In genomic region chr2:56654936-56655335, GRCh38 we compare ENCODE assay signal across 32 cellular contexts.
A peak's percentile ranks its signal among the peaks of the same experiment; 100 is the strongest.
DNase-seq lines count a peak whose midpoint lies in the region; ATAC-seq, FAIRE-seq and TF ChIP-seq lines count a peak whose summit lies in the region.
"Had no signal": no experiment of that assay in that cellular context is flagged by ENCODE, and none has a peak within 500 bp of the region (broad histone marks: within the 10 kb centered on the region; RNA-seq: fewer than 3 reads in every experiment).

No MANE protein-coding gene starts in this region.

- intact Hi-C loops in lower lobe of right lung (cut with DNase I), result no loop called here

- no peak for FAIRE-seq in bronchial epithelial cell (lab: Jason Lieb, UNC)
- FAIRE-seq: A204.1, GM12891, H1, HTR-8/SVneo, K562 had no signal

- no peaks in the 10 kb centered on the region for H3K36me3 ChIP-seq in bronchial epithelial cell (ENCODE audit: control insufficient read depth, insufficient read depth, low read length)
- no peaks in the 10 kb centered on the region for H3K36me3 ChIP-seq in lower lobe of right lung
- H3K36me3 ChIP-seq: MG63 had no signal

- no peaks in the 10 kb centered on the region for H3K4me1 ChIP-seq in lower lobe of right lung

- DNase-seq in EL, result peak; percentile 19
- peak; percentile 80 for DNase-seq in NCI-H226
- peak; percentile 6 for DNase-seq in bronchial epithelial cell (ENCODE audit: low read depth)
- peak; percentile 63 for DNase-seq in iris pigment epithelial cell (ENCODE audit: low read depth)
- no peak for DNase-seq in dermis blood vessel endothelial cell
- DNase-seq in lower lobe of right lung, result no peak
- DNase-seq in AG20443 (ENCODE audit: low spot score), result no peak
- DNase-seq: C1 segment of cervical spinal cord; CD4-positive, alpha-beta memory T cell; COR-L47; DMS53; GF-D8; Kasumi-1; MG63; NCI-H1105 treated with DMSO at 0.1 percent for 48 hours; NCI-H146; NCI-H1930; NCI-H2107; NCI-H446; NCI-H526; NCI-H82; NK-92 treated with Interleukin-12 subunit alpha and Interleukin-12 subunit beta, amount 100 ng/mL, for 24 hours; SHP77 treated with DMSO at 0.1 percent for 48 hours; T-helper 1 cell had no signal

- no peaks in the 10 kb centered on the region for H3K27me3 ChIP-seq in bronchial epithelial cell (ENCODE audit: control insufficient read depth, insufficient read depth, low read length)
- no peaks in the 10 kb centered on the region for H3K27me3 ChIP-seq in lower lobe of right lung (ENCODE audit: low read depth)
- H3K27me3 ChIP-seq: MG63 had no signal

- H3K4me3 ChIP-seq in bronchial epithelial cell (ENCODE audit: low read depth, low read length), result no peak overlapping the region
- H3K4me3 ChIP-seq in lower lobe of right lung, result no peak overlapping the region
- H3K4me3 ChIP-seq: K562, MG63 had no signal

- TF ChIP-seq CTCF in bronchial epithelial cell (IDR thresholded peaks at IDR 0.05; ENCODE audit: insufficient read depth, low read length, severe bottlenecking) (no peak), lower lobe of right lung (IDR thresholded peaks at IDR 0.05) (no peak)

- H3K27ac ChIP-seq in lower lobe of right lung, result no peak overlapping the region
- H3K27ac ChIP-seq: RWPE1 had no signal

- H3K9me3 ChIP-seq in lower lobe of right lung, result no peaks in the 10 kb centered on the region
- H3K9me3 ChIP-seq: MG63 had no signal

- ATAC-seq in HG03159 (IDR thresholded peaks at IDR 0.05; ENCODE audit: unreplicated experiment), result no peak
- no peak for ATAC-seq in lower lobe of right lung
- ATAC-seq: HCT116, K562 had no signal

Comparison
In these comparisons a context has a peak if more than half of its experiments do, and no peak if none do; other contexts are left out.
1. DNase-seq: peak in EL (single experiment), NCI-H226 (single experiment), bronchial epithelial cell (single experiment) and iris pigment epithelial cell (single experiment); none in dermis blood vessel endothelial cell (single experiment), lower lobe of right lung (single experiment) and AG20443 (single experiment).